In genomic region chr20:8855315-8855714, GRCh38 we compare ENCODE assay signal across 15 cellular contexts.
DNase-seq lines count a peak whose midpoint lies in the region; ATAC-seq and TF ChIP-seq lines count a peak whose summit lies in the region.
"Had no signal": no experiment of that assay in that cellular context is flagged by ENCODE, and none has a peak within 500 bp of the region (broad histone marks: within the 10 kb centered on the region; RNA-seq: fewer than 3 reads in every experiment).

No MANE protein-coding gene starts in this region.

- H3K4me3 ChIP-seq in RWPE2 (ENCODE audit: severe bottlenecking) (no peak overlapping the region), heart left ventricle (no peak overlapping the region)

- in situ Hi-C loops in ACHN (cut with HindIII; ENCODE audit: low pct_ligation_motif_present, low pct_unique_long_range_greater_than_20kb, low sequenced_read_pairs), result no loop called here

- no peak for TF ChIP-seq CTCF in RWPE2 (IDR thresholded peaks at IDR 0.05; ENCODE audit: poor library complexity, severe bottlenecking)
- TF ChIP-seq CTCF in heart left ventricle (IDR thresholded peaks at IDR 0.05), result no peak

- no peaks in the 10 kb centered on the region for H3K36me3 ChIP-seq in RWPE2 (ENCODE audit: low read depth)
- no peaks in the 10 kb centered on the region for H3K36me3 ChIP-seq in heart left ventricle
- H3K36me3 ChIP-seq: BE2C had no signal

- H3K9me3 ChIP-seq in RWPE2 (ENCODE audit: severe bottlenecking), result no peaks in the 10 kb centered on the region
- H3K9me3 ChIP-seq in heart left ventricle, result no peaks in the 10 kb centered on the region
- H3K9me3 ChIP-seq: BE2C had no signal

- TF ChIP-seq POLR2A in heart left ventricle (IDR thresholded peaks at IDR 0.05), result no peak

- H3K27me3 ChIP-seq in RWPE2 (ENCODE audit: insufficient read depth, poor library complexity, severe bottlenecking), result no peaks in the 10 kb centered on the region
- no peaks in the 10 kb centered on the region for H3K27me3 ChIP-seq in heart left ventricle
- H3K27me3 ChIP-seq: BE2C had no signal

- DNase-seq in ACHN, result peak; percentile 52
- no peak for DNase-seq in RWPE2 (ENCODE audit: low spot score)
- peak in 4 of 5 donors; percentile 37 to 50 (median 42) for DNase-seq in heart left ventricle
- DNase-seq in renal cortical epithelial cell (ENCODE audit: low read depth), result peak; percentile 74
- DNase-seq in H4 (ENCODE audit: low spot score), result no peak
- no peak for DNase-seq in cerebellar cortex (ENCODE audit: low spot score)
- DNase-seq: activated T-cell treated with anti-CD3 and anti-CD28 coated beads, Interleukin-2, amount 50 U/mL, for 24 hours; BE2C; islet precursor cell; NCI-H146; NCI-H748 treated with DMSO at 0.1 percent for 48 hours; stimulated activated CD4-positive, alpha-beta T cell treated with anti-CD3 and anti-CD28 coated beads, Interleukin-4, amount 100 ng/mL, for 1 hour had no signal

- H3K4me1 ChIP-seq in RWPE2 (ENCODE audit: insufficient read depth, poor library complexity, severe bottlenecking) (peaks cover 20% of the 10 kb centered on the region), heart left ventricle (peaks cover 0 to 25% (median 15%) of the 10 kb centered on the region in 12 donors)

- peak overlapping the region; percentile 81 for H3K27ac ChIP-seq in RWPE2 (ENCODE audit: poor library complexity, severe bottlenecking)
- H3K27ac ChIP-seq in heart left ventricle, result peak overlapping the region in 11 of 12 donors; percentile 13 to 81 (median 71)

- peak; percentile 19; the same call in 1 of the 3 replicates for ATAC-seq in RWPE2 (ENCODE audit: low read depth)
- ATAC-seq in heart left ventricle, result peak; percentile 45 to 77 (median 60)
- ATAC-seq in HG03469 (IDR thresholded peaks at IDR 0.05; ENCODE audit: unreplicated experiment), result no peak
- ATAC-seq in HG02973 (IDR thresholded peaks at IDR 0.05; ENCODE audit: unreplicated experiment), result no peak
- ATAC-seq: activated CD4-positive, CD25-positive, alpha-beta regulatory T cell treated with anti-CD3 and anti-CD28 coated beads, Interleukin-2, amount 50 U/mL, for 24 hours had no signal

- intact Hi-C loops in heart left ventricle (cut with DNase I), result loop anchor here (2.0 to 10.0 kb wide), 13 partner anchors 61 to 539 kb away; partner anchors contain the start of gene PLCB4 (in 3 of the 10)

Comparison
In these comparisons a context has a peak if more than half of its experiments do, and no peak if none do; other contexts are left out.
1. DNase-seq: peak in ACHN (single experiment), heart left ventricle (4 of 5) and renal cortical epithelial cell (single experiment); none in RWPE2 (single experiment), H4 (single experiment) and cerebellar cortex (single experiment).
2. ATAC-seq: peak in RWPE2 (single experiment) and heart left ventricle (4 of 4); none in HG03469 (single experiment) and HG02973 (single experiment).